ENCODE assay signal across 8 cellular contexts in genomic region chr13:105139380-105140285, GRCh38.
DNase-seq lines count a peak whose midpoint lies in the region; FAIRE-seq and TF ChIP-seq lines count a peak whose summit lies in the region.

No MANE protein-coding gene starts in this region.

- TF ChIP-seq CTCF in GM20000 (IDR thresholded peaks at IDR 0.05; ENCODE audit: extremely low read depth, missing control alignments) = peak; percentile 27

- peak; percentile 63 for DNase-seq in COR-L47 (lab: John Stamatoyannopoulos, UW)
- peak; percentile 73 for DNase-seq in GM20000 (ENCODE audit: low spot score)
- peak; percentile 17 for DNase-seq in HS-27A (ENCODE audit: low read depth)
- peak; percentile 78 for DNase-seq in SHP77 treated with DMSO at 0.1 percent for 48 hours (lab: John Stamatoyannopoulos, UW)
- peak; percentile 7 to 49 (median 20) for DNase-seq in activated naive CD4-positive, alpha-beta T cell (lab: John Stamatoyannopoulos, UW)
- DNase-seq in hypothalamus (lab: John Stamatoyannopoulos, UW) = peak in 28 of 51 donors; percentile 0 to 56 (median 18)
- DNase-seq in stimulated activated CD4-positive, alpha-beta T cell treated with anti-CD3 and anti-CD28 coated beads, TNF-alpha, amount 100 ng/mL, for 4 hours (ENCODE audit: low read depth in 3 of 3) = peak; percentile 11 to 41 (median 27)
- no peak for DNase-seq in RCC 7860 (ENCODE audit: low spot score)

- no peak for FAIRE-seq in RCC 7860 (lab: Jason Lieb, UNC)
